Comparison of ENCODE assay signal across 36 cellular contexts in the genomic region with DNA sequence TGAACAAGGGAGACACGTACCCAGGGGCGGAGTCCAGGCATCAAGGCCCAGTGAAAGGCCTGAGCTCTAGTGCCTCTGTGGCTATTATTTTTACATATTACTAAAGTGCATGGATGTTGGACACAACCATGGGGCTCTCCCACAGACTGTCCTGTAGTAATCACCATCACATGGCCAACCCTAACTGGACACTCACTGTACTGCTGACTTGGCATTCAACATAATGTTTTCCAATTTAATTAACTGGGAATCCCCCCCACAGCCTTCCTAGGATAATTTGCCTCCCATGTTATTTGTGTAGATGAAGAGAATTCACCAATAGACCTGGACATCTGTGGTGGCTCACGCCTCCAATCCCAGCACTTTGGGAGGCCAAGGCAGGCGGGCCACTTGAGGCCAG.
"Had no signal": no experiment of that assay in that cellular context is flagged by ENCODE, and none has a peak within 500 bp of the region (broad histone marks: within the 10 kb centered on the region; RNA-seq: fewer than 3 reads in every experiment).

No MANE protein-coding gene starts in this region.

- DNase-seq: activated B cell treated with CpG ODN at 0.5 μM for 24 hours; activated CD4-positive, alpha-beta memory T cell treated with anti-CD3 and anti-CD28 coated beads for 36 hours; activated CD4-positive, alpha-beta T cell treated with anti-CD3 and anti-CD28 coated beads for 4 hours; activated CD4-positive, alpha-beta T cell treated with anti-CD3 and anti-CD28 coated beads, Interleukin-2, amount 10 ng/mL, durations not matched to agents 24 days and 14 days; activated CD4-positive, alpha-beta T cell treated with anti-CD3 and anti-CD28 coated beads, Interleukin-2, amount 50 U/mL, for 1 hour; activated CD4-positive, alpha-beta T cell treated with anti-CD3 and anti-CD28 coated beads, Interleukin-2, amount 50 U/mL, for 4 hours; activated CD4-positive, CD25-positive, alpha-beta regulatory T cell treated with anti-CD3 and anti-CD28 coated beads, Interleukin-2, amount 50 U/mL, for 72 hours; activated CD8-positive, alpha-beta memory T cell treated with anti-CD3 and anti-CD28 coated beads, Interleukin-2, amount 50 U/mL, for 4 hours; activated CD8-positive, alpha-beta T cell treated with anti-CD3 and anti-CD28 coated beads for 36 hours; activated effector memory CD4-positive, alpha-beta T cell treated with anti-CD3 and anti-CD28 coated beads, Interleukin-2, amount 50 U/mL, for 16 hours; activated gamma-delta T cell treated with Interleukin-2 at 50 U/mL for 16 hours; activated naive CD4-positive, alpha-beta T cell treated with anti-CD3 and anti-CD28 coated beads, Interleukin-2, amount 10 ng/mL, durations not matched to agents 7 days and 5 days; activated naive CD4-positive, alpha-beta T cell treated with Interleukin-2 at 50 U/mL for 16 hours; activated naive CD8-positive, alpha-beta T cell treated with anti-CD3 and anti-CD28 coated beads for 36 hours; activated T-cell treated with anti-CD3 and anti-CD28 coated beads for 4 hours; activated T-cell treated with anti-CD3 and anti-CD28 coated beads, Interleukin-2, amount 50 U/mL, for 1 hour; activated T-cell treated with anti-CD3 and anti-CD28 coated beads, Interleukin-2, amount 50 U/mL, for 4 hours; activated T-cell treated with anti-CD3 and anti-CD28 coated beads, Interleukin-2, amount 50 U/mL, for 72 hours; amniotic stem cell; aorta; body of pancreas; brain microvascular endothelial cell; central memory CD4-positive, alpha-beta T cell; T-helper 1 cell; T-helper 2 cell; T-helper 9 cell had no signal

- H3K9me3 ChIP-seq: adrenal gland, body of pancreas, breast epithelium had no signal

- H3K27me3 ChIP-seq: adrenal gland, body of pancreas, brain microvascular endothelial cell, breast epithelium had no signal

- H3K4me1 ChIP-seq: breast epithelium had no signal

- H3K27ac Mint-ChIP-seq: activated B cell treated with CpG ODN at 0.5 μM for 24 hours; activated CD4-positive, alpha-beta memory T cell treated with anti-CD3 and anti-CD28 coated beads for 36 hours; activated CD4-positive, alpha-beta T cell treated with anti-CD3 and anti-CD28 coated beads, Interleukin-2, amount 10 ng/mL, durations not matched to agents 24 days and 14 days; activated CD8-positive, alpha-beta T cell treated with anti-CD3 and anti-CD28 coated beads for 36 hours; activated naive CD4-positive, alpha-beta T cell treated with anti-CD3 and anti-CD28 coated beads, Interleukin-2, amount 10 ng/mL, durations not matched to agents 7 days and 5 days; activated naive CD8-positive, alpha-beta T cell treated with anti-CD3 and anti-CD28 coated beads for 36 hours; activated T-cell treated with anti-CD3 and anti-CD28 coated beads, Interleukin-2, amount 50 U/mL, for 72 hours; activated T-helper 1 cell treated with anti-CD3 and anti-CD28 coated beads, Interleukin-12 subunit alpha, Interleukin-12 subunit beta, Interleukin-2, Interleukin-4 antibody, amounts not matched to agents 30 ng/mL and 10 ng/mL and 1 ng/mL, durations not matched to agents 14 hours and 24 hours and 36 hours; activated T-helper 17 cell treated with anti-CD3 and anti-CD28 coated beads, Interleukin-2, amount 50 U/mL, for 72 hours; T-helper 1 cell treated with Interleukin-12 subunit alpha and Interleukin-12 subunit beta and Interleukin-4 antibody, amounts not matched to agents 30 μg/mL and 1 μg/mL, for 36 hours; T-helper 2 cell treated with Interferon-gamma antibody and Interleukin-4, amounts not matched to agents 5 μg/mL and 100 μg/mL, for 36 hours had no signal

- ATAC-seq: activated CD8-positive, alpha-beta T cell treated with anti-CD3 and anti-CD28 coated beads for 36 hours; activated T-cell treated with anti-CD3 and anti-CD28 coated beads, Interleukin-2, amount 50 U/mL, for 4 hours; activated T-cell treated with anti-CD3 and anti-CD28 coated beads, Interleukin-2, amount 50 U/mL, for 72 hours; activated T-helper 17 cell treated with anti-CD3 and anti-CD28 coated beads, Interleukin-2, amount 50 U/mL, for 72 hours; body of pancreas had no signal

- H3K9me3 Mint-ChIP-seq: activated B cell treated with CpG ODN at 0.5 μM for 24 hours; activated CD4-positive, alpha-beta memory T cell treated with anti-CD3 and anti-CD28 coated beads for 36 hours; activated CD4-positive, alpha-beta T cell treated with anti-CD3 and anti-CD28 coated beads, Interleukin-2, amount 10 ng/mL, durations not matched to agents 24 days and 14 days; activated CD8-positive, alpha-beta T cell treated with anti-CD3 and anti-CD28 coated beads for 36 hours; activated naive CD4-positive, alpha-beta T cell treated with anti-CD3 and anti-CD28 coated beads, Interleukin-2, amount 10 ng/mL, durations not matched to agents 7 days and 5 days; activated naive CD4-positive, alpha-beta T cell treated with anti-CD3 and anti-CD28 coated beads, Interleukin-2, amount 50 U/mL, for 24 hours; activated naive CD8-positive, alpha-beta T cell treated with anti-CD3 and anti-CD28 coated beads for 36 hours; activated T-cell treated with anti-CD3 and anti-CD28 coated beads, Interleukin-2, amount 50 U/mL, for 4 hours; activated T-cell treated with anti-CD3 and anti-CD28 coated beads, Interleukin-2, amount 50 U/mL, for 72 hours; activated T-helper 1 cell treated with anti-CD3 and anti-CD28 coated beads, Interleukin-12 subunit alpha, Interleukin-12 subunit beta, Interleukin-2, Interleukin-4 antibody, amounts not matched to agents 30 ng/mL and 10 ng/mL and 1 ng/mL, durations not matched to agents 14 hours and 24 hours and 36 hours; activated T-helper 17 cell treated with anti-CD3 and anti-CD28 coated beads, Interleukin-2, amount 50 U/mL, for 72 hours; T-helper 1 cell treated with Interleukin-12 subunit alpha and Interleukin-12 subunit beta and Interleukin-4 antibody, amounts not matched to agents 30 μg/mL and 1 μg/mL, for 36 hours; T-helper 2 cell treated with Interferon-gamma antibody and Interleukin-4, amounts not matched to agents 5 μg/mL and 100 μg/mL, for 36 hours had no signal

- FAIRE-seq: astrocyte, TTC549 had no signal

- H3K4me3 ChIP-seq: adrenal gland, body of pancreas, breast epithelium had no signal

- H3K27ac ChIP-seq: body of pancreas, brain microvascular endothelial cell, breast epithelium, VCaP had no signal
